Comparison of ENCODE assay signal across 8 cellular contexts in the genomic region with DNA sequence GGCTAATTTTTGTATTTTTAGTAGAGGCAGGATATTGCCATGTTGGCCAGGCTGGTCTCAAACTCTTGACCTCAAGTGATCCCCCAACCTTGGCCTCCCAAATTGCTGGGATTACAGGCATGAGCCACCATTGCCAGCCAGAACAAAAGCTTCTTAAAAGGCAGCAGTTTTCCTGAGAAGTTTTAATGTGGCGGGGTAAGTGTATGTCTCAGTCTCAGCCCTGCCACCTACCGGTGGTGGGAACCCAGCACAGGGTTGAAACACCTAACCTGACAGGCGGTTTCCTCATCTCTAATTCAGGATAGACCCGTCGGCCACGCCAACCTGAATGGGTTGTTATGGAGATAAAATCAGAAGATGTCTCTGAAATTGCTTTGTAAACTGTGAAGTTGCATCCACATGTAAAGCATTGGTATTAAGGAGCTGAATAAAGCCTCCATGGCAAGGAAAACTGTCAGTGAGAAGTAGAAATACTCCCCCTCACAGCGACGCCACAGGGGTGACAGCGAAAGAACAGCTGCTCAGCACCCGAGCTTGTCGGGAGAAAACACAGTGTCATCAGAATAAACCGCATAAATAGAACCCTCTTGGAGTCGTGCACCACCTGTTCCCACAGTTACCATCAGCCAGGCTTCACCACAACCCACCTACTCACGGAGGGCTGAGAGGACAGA.
DNase-seq lines count a peak whose midpoint lies in the region; ATAC-seq and TF ChIP-seq lines count a peak whose summit lies in the region.

No MANE protein-coding gene starts in this region.

- ATAC-seq in Right ventricle myocardium inferior (peak; percentile 34), heart left ventricle (peak in 2 of 4 donors; percentile 47 to 50), GM21576 (IDR thresholded peaks at IDR 0.05; ENCODE audit: unreplicated experiment) (no peak)
- ATAC-seq in stimulated activated naive CD8-positive, alpha-beta T cell treated with anti-CD3 and anti-CD28 coated beads, Interleukin-15, Interleukin-2, amounts not matched to agents 100 U/mL and 50 U/mL, for 24 hours, result no peak

- intact Hi-C loops in Right ventricle myocardium inferior (cut with DNase I), result loop anchor here (5.0 kb wide), 2 partner anchors 167 to 208 kb away; a partner anchor contains a TSS
- intact Hi-C loops in cardiac septum (cut with DNase I), result loop anchor here (5.0 kb wide), 1 partner anchor 167 kb away; a partner anchor contains a TSS
- intact Hi-C loops in heart left ventricle (cut with DNase I), result loop anchor here in 6 of 10 donors (5.0 to 10.0 kb wide), 7 partner anchors 140 to 500 kb away; a partner anchor contains a TSS

- H3K9me3 ChIP-seq in heart left ventricle, result no peaks in the 10 kb centered on the region

- peaks cover 0 to 39% (median 14%) of the 10 kb centered on the region in 12 donors for H3K4me1 ChIP-seq in heart left ventricle

- DNase-seq in Right ventricle myocardium inferior (ENCODE audit: missing footprints) (peak; percentile 74), cardiac septum (ENCODE audit: low spot score) (no peak), LNCaP clone FGC (ENCODE audit: low read depth) (no peak), heart left ventricle (no peak)
- DNase-seq in stimulated activated naive CD8-positive, alpha-beta T cell treated with anti-CD3 and anti-CD28 coated beads, Interleukin-15, Interleukin-2, amounts not matched to agents 100 U/mL and 50 U/mL, for 24 hours, result peak; percentile 10
- DNase-seq in activated CD4-positive, CD25-positive, alpha-beta regulatory T cell treated with anti-CD3 and anti-CD28 coated beads, Interleukin-2, amount 50 U/mL, for 72 hours, result no peak

- no peaks in the 10 kb centered on the region for H3K36me3 ChIP-seq in heart left ventricle

- H3K27me3 ChIP-seq in heart left ventricle, result no peaks in the 10 kb centered on the region

- H3K4me3 ChIP-seq in LNCaP clone FGC (ENCODE audit: low read depth, low read length), result no peak overlapping the region
- no peak overlapping the region for H3K4me3 ChIP-seq in heart left ventricle

- no peak for TF ChIP-seq POLR2A in heart left ventricle (IDR thresholded peaks at IDR 0.05)

- H3K27ac ChIP-seq in VCaP (no peak overlapping the region), heart left ventricle (peak overlapping the region in 4 of 12 donors; percentile 19 to 42 (median 29))

- TF ChIP-seq CTCF in LNCaP clone FGC (IDR thresholded peaks at IDR 0.05; ENCODE audit: control insufficient read depth, extremely low read depth, insufficient read depth), result peak; percentile 70
- peak; percentile 68 for TF ChIP-seq CTCF in VCaP (conservative IDR thresholded peaks at IDR 0.05)
- peak; percentile 21 to 63 (median 47) for TF ChIP-seq CTCF in heart left ventricle (IDR thresholded peaks at IDR 0.05)

- 58 to 76% (median 71%) methylated on average over 12 to 14 of the region's 14 CpGs for WGBS in heart left ventricle, 4 donors

Comparison
In these comparisons a context has a peak if more than half of its experiments do, and no peak if none do; other contexts are left out.
1. DNase-seq: peak in Right ventricle myocardium inferior (single experiment) and stimulated activated naive CD8-positive, alpha-beta T cell treated with anti-CD3 and anti-CD28 coated beads, Interleukin-15, Interleukin-2, amounts not matched to agents 100 U/mL and 50 U/mL, for 24 hours (single experiment); none in cardiac septum (single experiment), LNCaP clone FGC (single experiment), heart left ventricle (0 of 5) and activated CD4-positive, CD25-positive, alpha-beta regulatory T cell treated with anti-CD3 and anti-CD28 coated beads, Interleukin-2, amount 50 U/mL, for 72 hours (single experiment).
2. Peak in every context shown above with its lines, with median percentiles within 50 percentile points of each other: CTCF ChIP-seq.